ENCODE assay signal across 1 cellular context in the genomic region with DNA sequence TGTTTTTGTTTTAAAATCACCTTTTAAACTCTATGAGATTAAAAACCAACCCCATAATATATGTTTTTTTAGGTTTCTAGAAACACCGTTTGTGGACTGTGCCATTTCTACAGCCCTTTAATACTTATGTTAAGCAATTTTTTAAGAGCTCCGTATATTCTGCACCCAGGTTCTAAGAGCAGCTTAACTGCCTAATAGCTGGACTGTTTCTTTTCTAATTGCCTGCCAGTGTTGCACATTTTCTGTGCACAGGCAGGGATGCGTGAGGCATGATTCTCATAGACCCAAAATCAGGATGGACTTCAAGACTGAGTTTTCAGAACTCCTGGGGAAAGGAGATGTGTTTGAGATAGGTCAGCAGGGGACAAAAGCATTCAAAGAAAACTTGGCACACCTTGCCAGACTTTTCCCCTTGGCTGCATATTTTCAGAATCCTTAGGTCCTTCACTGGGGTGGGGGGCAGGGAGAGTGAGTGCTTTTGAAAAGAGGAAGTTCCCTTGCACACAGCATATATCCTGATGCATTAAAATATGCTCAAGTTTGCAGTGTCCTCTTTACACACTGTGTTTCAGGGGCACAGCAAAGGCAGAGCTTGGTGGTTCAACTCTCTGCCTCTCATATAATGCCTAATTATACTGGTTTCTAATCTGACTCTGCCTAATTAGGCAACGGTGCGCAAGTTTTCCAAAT.
TF ChIP-seq lines count a peak whose summit lies in the region.

No MANE protein-coding gene starts in this region.

TF ChIP-seq in GM12878, 131 proteins besides CTCF, POLR2A, EP300 and RAD21:
- TF ChIP-seq SPI1 (IDR thresholded peaks at IDR 0.05; ENCODE audit: borderline replicate concordance, insufficient read depth, low read depth, low read length): peak; percentile 41; the same call in 1 of the 2 replicates
- TF ChIP-seq FOS (IDR thresholded peaks at IDR 0.05; ENCODE audit: borderline replicate concordance, extremely low read depth, insufficient read length): no peak
TF ChIP-seq in GM12878: peak in this region for 1.
